9 cellular contexts compared by ENCODE assay signal in the genomic region with DNA sequence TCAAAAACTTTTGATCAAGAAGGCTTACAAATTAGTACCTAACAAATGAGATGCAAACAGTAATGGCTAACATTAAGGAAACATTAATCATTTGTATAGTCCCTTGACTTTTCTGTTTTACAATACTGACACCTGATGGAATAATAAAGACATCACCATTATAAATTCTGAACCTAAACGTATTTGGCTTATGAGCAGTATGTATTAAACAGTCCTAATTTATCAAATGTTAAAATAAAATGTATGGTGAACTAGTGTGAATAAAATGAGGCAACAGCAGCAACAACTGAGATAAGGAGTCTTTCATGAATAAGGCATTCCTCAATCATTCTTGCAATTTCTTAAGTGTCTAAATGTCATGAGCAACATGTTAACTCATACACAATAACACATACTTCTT. TPM values are rescaled to one million over a fixed set of nuclear protein-coding genes. Genes with fewer than 3 reads are reported as not detected.
DNase-seq lines count a peak whose midpoint lies in the region; ATAC-seq lines count a peak whose summit lies in the region.
"Had no signal": no experiment of that assay in that cellular context is flagged by ENCODE, and none has a peak within 500 bp of the region (broad histone marks: within the 10 kb centered on the region; RNA-seq: fewer than 3 reads in every experiment).

No MANE protein-coding gene starts in this region.

- DNase-seq in NCI-H1105 treated with DMSO at 0.1 percent for 48 hours (lab: John Stamatoyannopoulos, UW) = peak; percentile 32
- DNase-seq in NCI-H1105 (lab: John Stamatoyannopoulos, UW) = no peak
- no peak for DNase-seq in T-helper 17 cell
- DNase-seq in glomerular visceral epithelial cell (ENCODE audit: extremely low spot score) = peak; percentile 26
- no peak for DNase-seq in cortex of kidney (lab: John Stamatoyannopoulos, UW)
- no peak for DNase-seq in SKM-1 treated with dmso at 0.1 percent for 144 hours (lab: John Stamatoyannopoulos, UW; ENCODE audit: unreplicated experiment)

- H3K27ac Mint-ChIP-seq in T-helper 17 cell = peak overlapping the region; percentile 74
- peak overlapping the region; percentile 11 for H3K27ac Mint-ChIP-seq in stimulated activated memory B cell treated with anti-CD40 and anti-IgM and Interleukin-4, amounts not matched to agents 10 μg/mL and 1 μg/mL and 100 μg/mL, for 72 hours

- peaks cover 19% of the 10 kb centered on the region for H3K4me1 Mint-ChIP-seq in T-helper 17 cell
- peaks cover 14% of the 10 kb centered on the region for H3K4me1 Mint-ChIP-seq in stimulated activated memory B cell treated with anti-CD40 and anti-IgM and Interleukin-4, amounts not matched to agents 10 μg/mL and 1 μg/mL and 100 μg/mL, for 72 hours

- no peaks in the 10 kb centered on the region for H3K9me3 Mint-ChIP-seq in stimulated activated memory B cell treated with anti-CD40 and anti-IgM and Interleukin-4, amounts not matched to agents 10 μg/mL and 1 μg/mL and 100 μg/mL, for 72 hours
- H3K9me3 Mint-ChIP-seq: WTC11 had no signal

- H3K27me3 Mint-ChIP-seq in T-helper 17 cell = no peaks in the 10 kb centered on the region
- H3K27me3 Mint-ChIP-seq in stimulated activated memory B cell treated with anti-CD40 and anti-IgM and Interleukin-4, amounts not matched to agents 10 μg/mL and 1 μg/mL and 100 μg/mL, for 72 hours = no peaks in the 10 kb centered on the region

- ATAC-seq in T-helper 17 cell (no peak), HG03045 (IDR thresholded peaks at IDR 0.05; ENCODE audit: unreplicated experiment) (no peak)
- no peak for ATAC-seq in stimulated activated memory B cell treated with anti-CD40 and anti-IgM and Interleukin-4, amounts not matched to agents 10 μg/mL and 1 μg/mL and 100 μg/mL, for 72 hours
- ATAC-seq: WTC11 had no signal

- H3K9me3 ChIP-seq in T-helper 17 cell (ENCODE audit: control insufficient read depth, low read length, poor library complexity, severe bottlenecking) = no peaks in the 10 kb centered on the region

- no peak overlapping the region for H3K4me3 Mint-ChIP-seq in T-helper 17 cell
- no peak overlapping the region for H3K4me3 Mint-ChIP-seq in stimulated activated memory B cell treated with anti-CD40 and anti-IgM and Interleukin-4, amounts not matched to agents 10 μg/mL and 1 μg/mL and 100 μg/mL, for 72 hours
- H3K4me3 Mint-ChIP-seq: WTC11 had no signal

- H3K36me3 Mint-ChIP-seq in T-helper 17 cell (ENCODE audit: low read depth) = peaks cover 7% of the 10 kb centered on the region
- peaks cover 40% of the 10 kb centered on the region for H3K36me3 Mint-ChIP-seq in stimulated activated memory B cell treated with anti-CD40 and anti-IgM and Interleukin-4, amounts not matched to agents 10 μg/mL and 1 μg/mL and 100 μg/mL, for 72 hours

RNA-seq across cellular contexts. Expression of gene PUM3, which starts 6.0 kb away (rescaled TPM):
- total RNA-seq in T-helper 17 cell = 10 to 100 TPM; 29.9 to 31.4 TPM

Comparison
In these comparisons a context has a peak if more than half of its experiments do, and no peak if none do; other contexts are left out.
1. DNase-seq: peak in NCI-H1105 treated with DMSO at 0.1 percent for 48 hours (single experiment) and glomerular visceral epithelial cell (single experiment); none in NCI-H1105 (single experiment), T-helper 17 cell (0 of 3), cortex of kidney (single experiment) and SKM-1 treated with dmso at 0.1 percent for 144 hours (single experiment).